In genomic region chr11:125345706-125346561, GRCh38 we compare ENCODE assay signal across 9 cellular contexts.
DNase-seq lines count a peak whose midpoint lies in the region; ATAC-seq, FAIRE-seq and TF ChIP-seq lines count a peak whose summit lies in the region.
"Had no signal": no experiment of that assay in that cellular context is flagged by ENCODE, and none has a peak within 500 bp of the region (broad histone marks: within the 10 kb centered on the region; RNA-seq: fewer than 3 reads in every experiment).

No MANE protein-coding gene starts in this region.

- no peaks in the 10 kb centered on the region for H3K36me3 ChIP-seq in lower lobe of right lung

- H3K9me3 Mint-ChIP-seq in activated B cell treated with CpG ODN at 0.5 μM for 24 hours: no peaks in the 10 kb centered on the region
- H3K9me3 Mint-ChIP-seq: memory B cell had no signal

- H3K27me3 Mint-ChIP-seq in activated B cell treated with CpG ODN at 0.5 μM for 24 hours: peaks cover 13% of the 10 kb centered on the region

- no peak for TF ChIP-seq POLR2A in GM12891 (IDR thresholded peaks at IDR 0.05; ENCODE audit: low read depth, low read length)

- H3K4me1 ChIP-seq in lower lobe of right lung: peaks cover 6% of the 10 kb centered on the region

- H3K9me3 ChIP-seq in lower lobe of right lung: no peaks in the 10 kb centered on the region

- H3K27me3 ChIP-seq in lower lobe of right lung (ENCODE audit: low read depth): no peaks in the 10 kb centered on the region

- H3K4me3 ChIP-seq in lower lobe of right lung: no peak overlapping the region

- H3K27ac Mint-ChIP-seq in activated B cell treated with CpG ODN at 0.5 μM for 24 hours: no peak overlapping the region
- H3K27ac Mint-ChIP-seq: memory B cell had no signal

- H3K36me3 Mint-ChIP-seq in activated B cell treated with CpG ODN at 0.5 μM for 24 hours (ENCODE audit: low read depth): no peaks in the 10 kb centered on the region
- H3K36me3 Mint-ChIP-seq: memory B cell had no signal

- in situ Hi-C loops in ACHN (cut with HindIII; ENCODE audit: low pct_ligation_motif_present, low pct_unique_long_range_greater_than_20kb, low sequenced_read_pairs): no loop called here

- H3K27ac ChIP-seq in lower lobe of right lung: peak overlapping the region; percentile 36

- TF ChIP-seq CTCF in activated B cell treated with CpG ODN at 0.5 μM for 24 hours (IDR thresholded peaks at IDR 0.05) (peak; percentile 32), lower lobe of right lung (IDR thresholded peaks at IDR 0.05) (peak; percentile 81)

- intact Hi-C loops in activated B cell treated with CpG ODN at 0.5 μM for 24 hours (cut with micrococcal nuclease): no loop called here
- intact Hi-C loops in lower lobe of right lung (cut with DNase I): loop anchor here (10.0 kb wide), 1 partner anchor 59 kb away; no protein-coding TSS in a partner anchor

- CTCF ChIA-PET in activated B cell treated with CpG ODN at 0.5 μM for 24 hours (lab: Charles Lee): interaction anchor here (1.0 to 1.3 kb wide), 5 partner anchors 8 to 529 kb away, joined by 3 to 5 read pairs (median 3); no protein-coding TSS in a partner anchor

- H3K4me3 Mint-ChIP-seq in activated B cell treated with CpG ODN at 0.5 μM for 24 hours: no peak overlapping the region
- H3K4me3 Mint-ChIP-seq: memory B cell had no signal

- no peaks in the 10 kb centered on the region for H3K4me1 Mint-ChIP-seq in activated B cell treated with CpG ODN at 0.5 μM for 24 hours

- DNase-seq in ACHN: peak; percentile 33
- peak; percentile 59 for DNase-seq in GM12891 (ENCODE audit: insufficient read length, low spot score)
- DNase-seq in NCI-H1417 treated with DMSO at 0.1 percent for 48 hours (lab: John Stamatoyannopoulos, UW): peak; percentile 12
- DNase-seq in activated B cell treated with CpG ODN at 0.5 μM for 24 hours: no peak
- DNase-seq in ecto neural progenitor cell (ENCODE audit: low spot score): peak; percentile 85
- DNase-seq in lower lobe of right lung: peak; percentile 63
- DNase-seq in stimulated activated naive CD8-positive, alpha-beta T cell treated with anti-CD3 and anti-CD28 coated beads, Interleukin-15, Interleukin-2, amounts not matched to agents 100 U/mL and 50 U/mL, for 24 hours: peak; percentile 55

- POLR2A ChIA-PET in activated B cell treated with CpG ODN at 0.5 μM for 24 hours (lab: Charles Lee): no interaction called here

- FAIRE-seq in GM12891 (lab: Jason Lieb, UNC): no peak

- no peak for ATAC-seq in activated B cell treated with CpG ODN at 0.5 μM for 24 hours (ENCODE audit: low read depth)
- peak; percentile 69 to 74 for ATAC-seq in lower lobe of right lung
- no peak for ATAC-seq in stimulated activated naive CD8-positive, alpha-beta T cell treated with anti-CD3 and anti-CD28 coated beads, Interleukin-15, Interleukin-2, amounts not matched to agents 100 U/mL and 50 U/mL, for 24 hours
- no peak for ATAC-seq in HG02973 (IDR thresholded peaks at IDR 0.05; ENCODE audit: unreplicated experiment)

TF ChIP-seq in GM12891, 5 proteins besides CTCF, POLR2A, EP300 and RAD21:
- no peak for TF ChIP-seq TAF1 (IDR thresholded peaks at IDR 0.05; ENCODE audit: low read depth, low read length)
- TF ChIP-seq SPI1 (IDR thresholded peaks at IDR 0.05; ENCODE audit: low read depth, low read length): no peak
- TF ChIP-seq PAX5 (IDR thresholded peaks at IDR 0.05; ENCODE audit: insufficient read depth, low read length, severe bottlenecking): no peak
- TF ChIP-seq POU2F2 (IDR thresholded peaks at IDR 0.05; ENCODE audit: low read depth, low read length): no peak
- TF ChIP-seq POLR2AphosphoS5 (IDR thresholded peaks at IDR 0.05; ENCODE audit: low read depth, low read length): no peak

Comparison
In these comparisons a context has a peak if more than half of its experiments do, and no peak if none do; other contexts are left out.
1. ATAC-seq: peak in lower lobe of right lung (2 of 2); none in activated B cell treated with CpG ODN at 0.5 μM for 24 hours (single experiment), stimulated activated naive CD8-positive, alpha-beta T cell treated with anti-CD3 and anti-CD28 coated beads, Interleukin-15, Interleukin-2, amounts not matched to agents 100 U/mL and 50 U/mL, for 24 hours (single experiment) and HG02973 (single experiment).